ENCODE assay signal across 8 cellular contexts in the genomic region with DNA sequence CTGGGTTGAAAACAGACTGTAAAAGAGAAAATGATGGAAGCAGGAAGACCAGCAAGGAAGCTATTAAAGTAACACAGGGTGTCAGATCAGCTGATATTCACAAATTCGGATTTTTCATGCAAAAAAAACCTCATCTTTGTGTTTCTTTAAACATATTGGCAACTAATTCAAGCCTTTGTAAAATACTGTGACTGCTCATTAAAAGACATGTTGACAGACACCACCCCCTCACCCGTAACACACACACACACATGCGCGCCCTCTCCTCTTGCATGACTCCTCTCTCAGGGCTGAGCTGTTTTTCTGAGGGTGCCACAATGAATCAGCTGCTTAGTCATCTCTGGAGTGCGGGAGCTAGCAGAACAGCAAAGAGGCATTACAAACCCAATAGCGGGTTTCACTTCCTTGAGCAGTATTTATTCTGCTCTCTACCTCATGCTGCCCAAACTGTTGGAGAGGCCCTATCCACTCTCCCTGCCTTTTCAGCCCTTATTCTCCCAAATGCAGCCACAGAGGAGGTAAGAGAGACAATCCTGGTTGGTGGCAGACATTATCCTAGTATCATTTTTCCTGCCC. TPM values are rescaled to one million over a fixed set of nuclear protein-coding genes. Genes with fewer than 3 reads are reported as not detected.
DNase-seq lines count a peak whose midpoint lies in the region; ATAC-seq and TF ChIP-seq lines count a peak whose summit lies in the region.

No MANE protein-coding gene starts in this region.

- H3K36me3 Mint-ChIP-seq in IgD-negative memory B cell = no peaks in the 10 kb centered on the region
- no peaks in the 10 kb centered on the region for H3K36me3 Mint-ChIP-seq in activated naive CD8-positive, alpha-beta T cell

- DNase-seq in EL = peak; percentile 98
- peak; percentile 85 for DNase-seq in SKM-1 treated with dmso at 0.1 percent for 144 hours (lab: John Stamatoyannopoulos, UW; ENCODE audit: unreplicated experiment)
- DNase-seq in hepatic stellate cell (ENCODE audit: low spot score) = peak; percentile 78
- peak; percentile 71 for DNase-seq in stimulated activated CD4-positive, alpha-beta T cell treated with anti-CD3 and anti-CD28 coated beads, Interleukin-12 subunit alpha, Interleukin-12 subunit beta, amount 100 ng/mL, for 4 hours
- DNase-seq in HEK293T (ENCODE audit: extremely low spot score) = no peak

- H3K9me3 Mint-ChIP-seq in IgD-negative memory B cell = no peaks in the 10 kb centered on the region
- H3K9me3 Mint-ChIP-seq in activated naive CD8-positive, alpha-beta T cell (ENCODE audit: low read depth) = no peaks in the 10 kb centered on the region

- H3K4me1 Mint-ChIP-seq in IgD-negative memory B cell = peaks cover 15 to 24% (median 18%) of the 10 kb centered on the region in 3 donors
- peaks cover 42% of the 10 kb centered on the region for H3K4me1 Mint-ChIP-seq in activated naive CD8-positive, alpha-beta T cell (ENCODE audit: low read depth)

- ATAC-seq in GM21723 (IDR thresholded peaks at IDR 0.05; ENCODE audit: unreplicated experiment) = peak; percentile 99

- no peaks in the 10 kb centered on the region for H3K27me3 Mint-ChIP-seq in IgD-negative memory B cell
- H3K27me3 Mint-ChIP-seq in activated naive CD8-positive, alpha-beta T cell = peaks cover 2% of the 10 kb centered on the region

- CTCF ChIA-PET in HEK293T (lab: Yijun Ruan, JAX) = interaction anchor here (0.6 to 1.3 kb wide), 3 partner anchors 12 to 589 kb away, joined by 3 to 4 read pairs (median 3); no protein-coding TSS in a partner anchor

- H3K4me3 Mint-ChIP-seq in IgD-negative memory B cell = peak overlapping the region in 3 of 4 donors; percentile 12 to 65 (median 56)
- H3K4me3 Mint-ChIP-seq in activated naive CD8-positive, alpha-beta T cell = peak overlapping the region; percentile 47

- POLR2A ChIA-PET in HEK293T (lab: Yijun Ruan, JAX) = no interaction called here

- peak overlapping the region in 1 of 3 donors; percentile 45 for H3K27ac Mint-ChIP-seq in IgD-negative memory B cell
- H3K27ac Mint-ChIP-seq in activated naive CD8-positive, alpha-beta T cell = peak overlapping the region; percentile 65

TF ChIP-seq in HEK293T, 16 proteins besides CTCF, POLR2A, EP300 and RAD21:
- TF ChIP-seq ARNT (IDR thresholded peaks at IDR 0.05) (no peak), L3MBTL2 (conservative IDR thresholded peaks at IDR 0.05) (no peak), HDGF (IDR thresholded peaks at IDR 0.05; ENCODE audit: borderline replicate concordance) (no peak), LEF1 (IDR thresholded peaks at IDR 0.05; ENCODE audit: borderline replicate concordance) (no peak), FOXA1 (IDR thresholded peaks at IDR 0.05) (no peak), NFRKB (IDR thresholded peaks at IDR 0.05) (no peak), SP1 (IDR thresholded peaks at IDR 0.05) (no peak), CTBP1 (IDR thresholded peaks at IDR 0.05; ENCODE audit: borderline replicate concordance) (no peak), TARDBP (IDR thresholded peaks at IDR 0.05) (no peak), SUZ12 (IDR thresholded peaks at IDR 0.05) (no peak), BHLHE40 (IDR thresholded peaks at IDR 0.05; ENCODE audit: borderline replicate concordance) (no peak), ELF4 (IDR thresholded peaks at IDR 0.05) (no peak), PKNOX1 (IDR thresholded peaks at IDR 0.05) (no peak), FOXM1 (IDR thresholded peaks at IDR 0.05; ENCODE audit: borderline replicate concordance) (no peak), ZNF384 (IDR thresholded peaks at IDR 0.05) (no peak), FOXK2 (IDR thresholded peaks at IDR 0.05) (no peak)

RNA-seq across cellular contexts. Expression of gene CCDC80, which starts 35.8 kb away (rescaled TPM):
- 0.14 TPM for polyA plus RNA-seq in IgD-negative memory B cell
